In genomic region chr9:114505187-114506081, GRCh38 we compare ENCODE assay signal across 1 cellular context.
TF ChIP-seq lines count a peak whose summit lies in the region.

TSS of gene WHRN (minus strand) at chr9:114505473. CDS start at chr9:114504801, 672 bp downstream.

TF ChIP-seq in GM12878, 131 proteins besides CTCF, POLR2A, EP300 and RAD21 (continued from another document and continues in another):
- TF ChIP-seq, protein P1, sequence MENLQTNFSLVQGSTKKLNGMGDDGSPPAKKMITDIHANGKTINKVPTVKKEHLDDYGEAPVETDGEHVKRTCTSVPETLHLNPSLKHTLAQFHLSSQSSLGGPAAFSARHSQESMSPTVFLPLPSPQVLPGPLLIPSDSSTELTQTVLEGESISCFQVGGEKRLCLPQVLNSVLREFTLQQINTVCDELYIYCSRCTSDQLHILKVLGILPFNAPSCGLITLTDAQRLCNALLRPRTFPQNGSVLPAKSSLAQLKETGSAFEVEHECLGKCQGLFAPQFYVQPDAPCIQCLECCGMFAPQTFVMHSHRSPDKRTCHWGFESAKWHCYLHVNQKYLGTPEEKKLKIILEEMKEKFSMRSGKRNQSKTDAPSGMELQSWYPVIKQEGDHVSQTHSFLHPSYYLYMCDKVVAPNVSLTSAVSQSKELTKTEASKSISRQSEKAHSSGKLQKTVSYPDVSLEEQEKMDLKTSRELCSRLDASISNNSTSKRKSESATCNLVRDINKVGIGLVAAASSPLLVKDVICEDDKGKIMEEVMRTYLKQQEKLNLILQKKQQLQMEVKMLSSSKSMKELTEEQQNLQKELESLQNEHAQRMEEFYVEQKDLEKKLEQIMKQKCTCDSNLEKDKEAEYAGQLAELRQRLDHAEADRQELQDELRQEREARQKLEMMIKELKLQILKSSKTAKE (IDR thresholded peaks at IDR 0.05; ENCODE audit: low read depth, poor library complexity, severe bottlenecking), result no peak
- TF ChIP-seq POU2F2 (IDR thresholded peaks at IDR 0.05; ENCODE audit: borderline replicate concordance, low read depth, low read length) (no peak), NFYA (IDR thresholded peaks at IDR 0.05; ENCODE audit: borderline replicate concordance, low read depth, low read length) (no peak), HDAC6 (IDR thresholded peaks at IDR 0.05; ENCODE audit: unreplicated experiment) (no peak), HCFC1 (IDR thresholded peaks at IDR 0.05; ENCODE audit: low read length) (no peak), GABPA (IDR thresholded peaks at IDR 0.05; ENCODE audit: low read depth) (peak; percentile 52; the same call in 1 of the 2 replicates), YBX1 (IDR thresholded peaks at IDR 0.05) (no peak), ZNF384 (IDR thresholded peaks at IDR 0.05; ENCODE audit: borderline replicate concordance, low read depth, low read length) (no peak), IKZF2 (IDR thresholded peaks at IDR 0.05) (no peak), HDGF (IDR thresholded peaks at IDR 0.05) (no peak), PML (IDR thresholded peaks at IDR 0.05; ENCODE audit: low read length) (no peak), WRNIP1 (IDR thresholded peaks at IDR 0.05; ENCODE audit: borderline replicate concordance, low read depth, low read length) (no peak), MAX (IDR thresholded peaks at IDR 0.05; ENCODE audit: low read depth, low read length) (no peak), CEBPZ (IDR thresholded peaks at IDR 0.05; ENCODE audit: low read depth, low read length) (no peak), NRF1 (conservative IDR thresholded peaks at IDR 0.05; ENCODE audit: low read depth, low read length) (no peak), CBX5 (IDR thresholded peaks at IDR 0.05; ENCODE audit: low read depth) (no peak), CBX3 (IDR thresholded peaks at IDR 0.05; ENCODE audit: borderline replicate concordance, low read depth) (no peak), TBL1XR1 (IDR thresholded peaks at IDR 0.05; ENCODE audit: low read depth, low read length) (no peak), IRF5 (IDR thresholded peaks at IDR 0.05; ENCODE audit: borderline replicate concordance) (no peak), ATF2 (IDR thresholded peaks at IDR 0.05; ENCODE audit: low read length) (no peak), SUPT20H (IDR thresholded peaks at IDR 0.05; ENCODE audit: borderline replicate concordance, control insufficient read depth, low read depth, low read length) (no peak), DPF2 (IDR thresholded peaks at IDR 0.05) (no peak; the same call in 1 of the 2 replicates), ZSCAN29 (IDR thresholded peaks at IDR 0.05) (no peak), RCOR1 (conservative IDR thresholded peaks at IDR 0.05; ENCODE audit: low read depth, low read length) (no peak), TCF3 (IDR thresholded peaks at IDR 0.05; ENCODE audit: borderline replicate concordance, insufficient read depth, low read depth, low read length) (no peak), FOS (IDR thresholded peaks at IDR 0.05; ENCODE audit: borderline replicate concordance, extremely low read depth, insufficient read length) (no peak), ZNF217 (IDR thresholded peaks at IDR 0.05) (no peak), ZBTB4 (CRISPR knock-in tag; IDR thresholded peaks at IDR 0.05) (no peak), TARDBP (IDR thresholded peaks at IDR 0.05; ENCODE audit: borderline replicate concordance) (no peak), HDAC2 (IDR thresholded peaks at IDR 0.05) (no peak), KLF5 (IDR thresholded peaks at IDR 0.05; ENCODE audit: partially characterized antibody) (no peak)
- TF ChIP-seq, protein P2, sequence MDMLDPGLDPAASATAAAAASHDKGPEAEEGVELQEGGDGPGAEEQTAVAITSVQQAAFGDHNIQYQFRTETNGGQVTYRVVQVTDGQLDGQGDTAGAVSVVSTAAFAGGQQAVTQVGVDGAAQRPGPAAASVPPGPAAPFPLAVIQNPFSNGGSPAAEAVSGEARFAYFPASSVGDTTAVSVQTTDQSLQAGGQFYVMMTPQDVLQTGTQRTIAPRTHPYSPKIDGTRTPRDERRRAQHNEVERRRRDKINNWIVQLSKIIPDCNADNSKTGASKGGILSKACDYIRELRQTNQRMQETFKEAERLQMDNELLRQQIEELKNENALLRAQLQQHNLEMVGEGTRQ (IDR thresholded peaks at IDR 0.05; ENCODE audit: borderline replicate concordance, low read depth, low read length), result no peak
- TF ChIP-seq, protein P3, sequence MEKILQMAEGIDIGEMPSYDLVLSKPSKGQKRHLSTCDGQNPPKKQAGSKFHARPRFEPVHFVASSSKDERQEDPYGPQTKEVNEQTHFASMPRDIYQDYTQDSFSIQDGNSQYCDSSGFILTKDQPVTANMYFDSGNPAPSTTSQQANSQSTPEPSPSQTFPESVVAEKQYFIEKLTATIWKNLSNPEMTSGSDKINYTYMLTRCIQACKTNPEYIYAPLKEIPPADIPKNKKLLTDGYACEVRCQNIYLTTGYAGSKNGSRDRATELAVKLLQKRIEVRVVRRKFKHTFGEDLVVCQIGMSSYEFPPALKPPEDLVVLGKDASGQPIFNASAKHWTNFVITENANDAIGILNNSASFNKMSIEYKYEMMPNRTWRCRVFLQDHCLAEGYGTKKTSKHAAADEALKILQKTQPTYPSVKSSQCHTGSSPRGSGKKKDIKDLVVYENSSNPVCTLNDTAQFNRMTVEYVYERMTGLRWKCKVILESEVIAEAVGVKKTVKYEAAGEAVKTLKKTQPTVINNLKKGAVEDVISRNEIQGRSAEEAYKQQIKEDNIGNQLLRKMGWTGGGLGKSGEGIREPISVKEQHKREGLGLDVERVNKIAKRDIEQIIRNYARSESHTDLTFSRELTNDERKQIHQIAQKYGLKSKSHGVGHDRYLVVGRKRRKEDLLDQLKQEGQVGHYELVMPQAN (conservative IDR thresholded peaks at IDR 0.05), result peak; percentile 79
- TF ChIP-seq, protein P4, sequence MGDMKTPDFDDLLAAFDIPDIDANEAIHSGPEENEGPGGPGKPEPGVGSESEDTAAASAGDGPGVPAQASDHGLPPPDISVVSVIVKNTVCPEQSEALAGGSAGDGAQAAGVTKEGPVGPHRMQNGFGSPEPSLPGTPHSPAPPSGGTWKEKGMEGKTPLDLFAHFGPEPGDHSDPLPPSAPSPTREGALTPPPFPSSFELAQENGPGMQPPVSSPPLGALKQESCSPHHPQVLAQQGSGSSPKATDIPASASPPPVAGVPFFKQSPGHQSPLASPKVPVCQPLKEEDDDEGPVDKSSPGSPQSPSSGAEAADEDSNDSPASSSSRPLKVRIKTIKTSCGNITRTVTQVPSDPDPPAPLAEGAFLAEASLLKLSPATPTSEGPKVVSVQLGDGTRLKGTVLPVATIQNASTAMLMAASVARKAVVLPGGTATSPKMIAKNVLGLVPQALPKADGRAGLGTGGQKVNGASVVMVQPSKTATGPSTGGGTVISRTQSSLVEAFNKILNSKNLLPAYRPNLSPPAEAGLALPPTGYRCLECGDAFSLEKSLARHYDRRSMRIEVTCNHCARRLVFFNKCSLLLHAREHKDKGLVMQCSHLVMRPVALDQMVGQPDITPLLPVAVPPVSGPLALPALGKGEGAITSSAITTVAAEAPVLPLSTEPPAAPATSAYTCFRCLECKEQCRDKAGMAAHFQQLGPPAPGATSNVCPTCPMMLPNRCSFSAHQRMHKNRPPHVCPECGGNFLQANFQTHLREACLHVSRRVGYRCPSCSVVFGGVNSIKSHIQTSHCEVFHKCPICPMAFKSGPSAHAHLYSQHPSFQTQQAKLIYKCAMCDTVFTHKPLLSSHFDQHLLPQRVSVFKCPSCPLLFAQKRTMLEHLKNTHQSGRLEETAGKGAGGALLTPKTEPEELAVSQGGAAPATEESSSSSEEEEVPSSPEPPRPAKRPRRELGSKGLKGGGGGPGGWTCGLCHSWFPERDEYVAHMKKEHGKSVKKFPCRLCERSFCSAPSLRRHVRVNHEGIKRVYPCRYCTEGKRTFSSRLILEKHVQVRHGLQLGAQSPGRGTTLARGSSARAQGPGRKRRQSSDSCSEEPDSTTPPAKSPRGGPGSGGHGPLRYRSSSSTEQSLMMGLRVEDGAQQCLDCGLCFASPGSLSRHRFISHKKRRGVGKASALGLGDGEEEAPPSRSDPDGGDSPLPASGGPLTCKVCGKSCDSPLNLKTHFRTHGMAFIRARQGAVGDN (IDR thresholded peaks at IDR 0.05), result peak; percentile 30; the same call in 1 of the 2 replicates
